Comparison of ENCODE assay signal across 1 cellular context in the genomic region with DNA sequence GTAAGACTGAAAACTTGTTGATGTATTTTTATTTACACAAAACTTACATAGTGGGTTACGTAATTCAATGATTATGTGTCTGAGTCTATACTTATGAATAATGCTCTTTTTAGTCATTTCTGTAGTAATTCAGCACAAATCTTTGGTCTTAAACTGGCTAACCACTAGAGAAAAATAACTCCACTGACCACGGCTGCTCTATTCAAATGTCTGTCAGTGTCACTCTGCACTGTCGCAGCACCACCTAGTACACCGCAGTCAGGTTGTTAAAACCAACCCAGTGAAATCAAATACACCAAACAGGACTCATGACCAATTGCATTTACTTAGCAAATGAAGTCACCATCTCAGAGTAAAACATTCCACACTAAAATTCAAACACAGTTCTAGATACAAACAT.
TF ChIP-seq lines count a peak whose summit lies in the region.

No MANE protein-coding gene starts in this region.

TF ChIP-seq in GM12878, 131 proteins besides CTCF, POLR2A, EP300 and RAD21 (continued from another document):
- TF ChIP-seq, protein P1, sequence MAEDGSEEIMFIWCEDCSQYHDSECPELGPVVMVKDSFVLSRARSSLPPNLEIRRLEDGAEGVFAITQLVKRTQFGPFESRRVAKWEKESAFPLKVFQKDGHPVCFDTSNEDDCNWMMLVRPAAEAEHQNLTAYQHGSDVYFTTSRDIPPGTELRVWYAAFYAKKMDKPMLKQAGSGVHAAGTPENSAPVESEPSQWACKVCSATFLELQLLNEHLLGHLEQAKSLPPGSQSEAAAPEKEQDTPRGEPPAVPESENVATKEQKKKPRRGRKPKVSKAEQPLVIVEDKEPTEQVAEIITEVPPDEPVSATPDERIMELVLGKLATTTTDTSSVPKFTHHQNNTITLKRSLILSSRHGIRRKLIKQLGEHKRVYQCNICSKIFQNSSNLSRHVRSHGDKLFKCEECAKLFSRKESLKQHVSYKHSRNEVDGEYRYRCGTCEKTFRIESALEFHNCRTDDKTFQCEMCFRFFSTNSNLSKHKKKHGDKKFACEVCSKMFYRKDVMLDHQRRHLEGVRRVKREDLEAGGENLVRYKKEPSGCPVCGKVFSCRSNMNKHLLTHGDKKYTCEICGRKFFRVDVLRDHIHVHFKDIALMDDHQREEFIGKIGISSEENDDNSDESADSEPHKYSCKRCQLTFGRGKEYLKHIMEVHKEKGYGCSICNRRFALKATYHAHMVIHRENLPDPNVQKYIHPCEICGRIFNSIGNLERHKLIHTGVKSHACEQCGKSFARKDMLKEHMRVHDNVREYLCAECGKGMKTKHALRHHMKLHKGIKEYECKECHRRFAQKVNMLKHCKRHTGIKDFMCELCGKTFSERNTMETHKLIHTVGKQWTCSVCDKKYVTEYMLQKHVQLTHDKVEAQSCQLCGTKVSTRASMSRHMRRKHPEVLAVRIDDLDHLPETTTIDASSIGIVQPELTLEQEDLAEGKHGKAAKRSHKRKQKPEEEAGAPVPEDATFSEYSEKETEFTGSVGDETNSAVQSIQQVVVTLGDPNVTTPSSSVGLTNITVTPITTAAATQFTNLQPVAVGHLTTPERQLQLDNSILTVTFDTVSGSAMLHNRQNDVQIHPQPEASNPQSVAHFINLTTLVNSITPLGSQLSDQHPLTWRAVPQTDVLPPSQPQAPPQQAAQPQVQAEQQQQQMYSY (CRISPR knock-in tag; IDR thresholded peaks at IDR 0.05): no peak
- TF ChIP-seq, protein P2, sequence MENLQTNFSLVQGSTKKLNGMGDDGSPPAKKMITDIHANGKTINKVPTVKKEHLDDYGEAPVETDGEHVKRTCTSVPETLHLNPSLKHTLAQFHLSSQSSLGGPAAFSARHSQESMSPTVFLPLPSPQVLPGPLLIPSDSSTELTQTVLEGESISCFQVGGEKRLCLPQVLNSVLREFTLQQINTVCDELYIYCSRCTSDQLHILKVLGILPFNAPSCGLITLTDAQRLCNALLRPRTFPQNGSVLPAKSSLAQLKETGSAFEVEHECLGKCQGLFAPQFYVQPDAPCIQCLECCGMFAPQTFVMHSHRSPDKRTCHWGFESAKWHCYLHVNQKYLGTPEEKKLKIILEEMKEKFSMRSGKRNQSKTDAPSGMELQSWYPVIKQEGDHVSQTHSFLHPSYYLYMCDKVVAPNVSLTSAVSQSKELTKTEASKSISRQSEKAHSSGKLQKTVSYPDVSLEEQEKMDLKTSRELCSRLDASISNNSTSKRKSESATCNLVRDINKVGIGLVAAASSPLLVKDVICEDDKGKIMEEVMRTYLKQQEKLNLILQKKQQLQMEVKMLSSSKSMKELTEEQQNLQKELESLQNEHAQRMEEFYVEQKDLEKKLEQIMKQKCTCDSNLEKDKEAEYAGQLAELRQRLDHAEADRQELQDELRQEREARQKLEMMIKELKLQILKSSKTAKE (IDR thresholded peaks at IDR 0.05; ENCODE audit: low read depth, poor library complexity, severe bottlenecking): no peak
- TF ChIP-seq JUNB (IDR thresholded peaks at IDR 0.05) (peak; percentile 60), JUND (IDR thresholded peaks at IDR 0.05; ENCODE audit: low read depth, low read length) (no peak), SRF (IDR thresholded peaks at IDR 0.05; ENCODE audit: low read depth in 2 of 2, low read length in 2 of 2) (no peak), NR2F1 (conservative IDR thresholded peaks at IDR 0.05) (no peak), BCL11A (IDR thresholded peaks at IDR 0.05; ENCODE audit: low read depth, low read length) (no peak), ATF7 (IDR thresholded peaks at IDR 0.05; ENCODE audit: low read depth) (peak; percentile 76)
- TF ChIP-seq, protein P3, sequence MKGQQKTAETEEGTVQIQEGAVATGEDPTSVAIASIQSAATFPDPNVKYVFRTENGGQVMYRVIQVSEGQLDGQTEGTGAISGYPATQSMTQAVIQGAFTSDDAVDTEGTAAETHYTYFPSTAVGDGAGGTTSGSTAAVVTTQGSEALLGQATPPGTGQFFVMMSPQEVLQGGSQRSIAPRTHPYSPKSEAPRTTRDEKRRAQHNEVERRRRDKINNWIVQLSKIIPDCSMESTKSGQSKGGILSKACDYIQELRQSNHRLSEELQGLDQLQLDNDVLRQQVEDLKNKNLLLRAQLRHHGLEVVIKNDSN (IDR thresholded peaks at IDR 0.05; ENCODE audit: borderline replicate concordance, extremely low read length, insufficient read depth, low read depth, low read length): no peak
- TF ChIP-seq, protein P4, sequence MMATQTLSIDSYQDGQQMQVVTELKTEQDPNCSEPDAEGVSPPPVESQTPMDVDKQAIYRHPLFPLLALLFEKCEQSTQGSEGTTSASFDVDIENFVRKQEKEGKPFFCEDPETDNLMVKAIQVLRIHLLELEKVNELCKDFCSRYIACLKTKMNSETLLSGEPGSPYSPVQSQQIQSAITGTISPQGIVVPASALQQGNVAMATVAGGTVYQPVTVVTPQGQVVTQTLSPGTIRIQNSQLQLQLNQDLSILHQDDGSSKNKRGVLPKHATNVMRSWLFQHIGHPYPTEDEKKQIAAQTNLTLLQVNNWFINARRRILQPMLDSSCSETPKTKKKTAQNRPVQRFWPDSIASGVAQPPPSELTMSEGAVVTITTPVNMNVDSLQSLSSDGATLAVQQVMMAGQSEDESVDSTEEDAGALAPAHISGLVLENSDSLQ (IDR thresholded peaks at IDR 0.05): peak; percentile 70
TF ChIP-seq in GM12878: peak in this region for 5.
